Comparison of ENCODE assay signal across 21 cellular contexts in genomic region chr21:25243809-25244208, GRCh38.
DNase-seq lines count a peak whose midpoint lies in the region; ATAC-seq and TF ChIP-seq lines count a peak whose summit lies in the region.
"Had no signal": no experiment of that assay in that cellular context is flagged by ENCODE, and none has a peak within 500 bp of the region (broad histone marks: within the 10 kb centered on the region; RNA-seq: fewer than 3 reads in every experiment).

No MANE protein-coding gene starts in this region.

- H3K4me3 ChIP-seq in SK-N-SH (ENCODE audit: low read depth in 2 of 2, low read length in 1 of 2), result no peak overlapping the region
- H3K4me3 ChIP-seq: SJCRH30 had no signal

- H3K4me2 ChIP-seq in SK-N-SH, result no peak overlapping the region

- H4K20me1 ChIP-seq in SK-N-SH (ENCODE audit: insufficient read depth), result no peaks in the 10 kb centered on the region

- H3F3A ChIP-seq in SK-N-SH (replicated peaks; ENCODE audit: insufficient read depth), result peaks cover 5% of the 10 kb centered on the region

- TF ChIP-seq CTCF in SK-N-SH (IDR thresholded peaks at IDR 0.05), result no peak
- no peak for TF ChIP-seq CTCF in glutamatergic neuron (IDR thresholded peaks at IDR 0.05; ENCODE audit: partially characterized antibody, unreplicated experiment)

- CTCF ChIA-PET in SK-N-SH (lab: Yijun Ruan, JAX), result interaction anchor here (1.0 kb wide), 2 partner anchors 9 to 141 kb away, joined by 3 read pairs; no protein-coding TSS in a partner anchor

- POLR2A ChIA-PET in SK-N-SH (lab: Yijun Ruan, JAX), result no interaction called here

- TF ChIP-seq RAD21 in SK-N-SH (IDR thresholded peaks at IDR 0.05; ENCODE audit: low read length), result no peak

- 41% methylated on average over 7 of the region's 7 CpGs for whole genome bisulfite sequencing in SK-N-SH (ENCODE audit: low lambda C conversion rate)

- peaks cover 4% of the 10 kb centered on the region for H3K27me3 Mint-ChIP-seq in glutamatergic neuron (ENCODE audit: unreplicated experiment)

- no peaks in the 10 kb centered on the region for H3K27me3 ChIP-seq in SK-N-SH (ENCODE audit: insufficient read depth)
- H3K27me3 ChIP-seq: SJCRH30 had no signal

- H3K27ac Mint-ChIP-seq in glutamatergic neuron (ENCODE audit: unreplicated experiment), result peak overlapping the region; percentile 74

- peak in 1 of 2 experiments; percentile 70; a peak in 1 of 4 replicates for TF ChIP-seq EP300 in SK-N-SH (IDR thresholded peaks at IDR 0.05; ENCODE audit: borderline replicate concordance in 1 of 2, low read depth in 1 of 2, low read length in 1 of 2)

- DNase-seq in SK-N-SH (peak; percentile 31), RPMI7951 (ENCODE audit: low read depth) (peak; percentile 13), glutamatergic neuron (no peak), NCI-H1436 (lab: John Stamatoyannopoulos, UW) (no peak), cerebellar nuclear complex (lab: John Stamatoyannopoulos, UW) (no peak), KBM-7 (no peak)
- DNase-seq: 8988T; ACHN; DMS153; Karpas-422; NCI-H1092 treated with DMSO at 0.1 percent for 48 hours; NCI-H1436 treated with DMSO at 0.1 percent for 48 hours; NCI-H2029; NCI-H226; NCI-H524 treated with DMSO at 0.1 percent for 48 hours; NCI-H82; NK-92 treated with Interleukin-12 subunit alpha and Interleukin-12 subunit beta, amount 100 ng/mL, for 24 hours; PC-3 had no signal

- H3K4me1 Mint-ChIP-seq in glutamatergic neuron (ENCODE audit: low read depth, unreplicated experiment), result peaks cover 18% of the 10 kb centered on the region

- H3K9me3 Mint-ChIP-seq in glutamatergic neuron (ENCODE audit: unreplicated experiment), result peaks cover 1% of the 10 kb centered on the region

- H3K9me2 ChIP-seq in SK-N-SH, result no peaks in the 10 kb centered on the region

- in situ Hi-C loops in KBM-7 (cut with MboI; ENCODE audit: low pct_unique_long_range_greater_than_20kb, low sequenced_read_pairs), result no loop called here

- H3K36me3 Mint-ChIP-seq in glutamatergic neuron (ENCODE audit: unreplicated experiment), result peaks cover 2% of the 10 kb centered on the region

- no peak for ATAC-seq in SK-N-SH treated with all-trans-retinoic acid at 6 μM for 48 hours
- ATAC-seq: PC-3, Right ventricle myocardium inferior had no signal

- no peak overlapping the region for H3K4me3 Mint-ChIP-seq in glutamatergic neuron (ENCODE audit: unreplicated experiment)

- H3K36me3 ChIP-seq in SK-N-SH (replicated peaks in 1 of 2; ENCODE audit: control insufficient read depth in 1 of 2, insufficient read depth in 2 of 2, low read length in 1 of 2), result peaks cover 0 to 6% of the 10 kb centered on the region in 2 experiments
- H3K36me3 ChIP-seq: SJCRH30 had no signal

- H3K9ac ChIP-seq in SK-N-SH, result no peak overlapping the region

- H3K79me2 ChIP-seq in SK-N-SH (ENCODE audit: insufficient read depth), result no peaks in the 10 kb centered on the region

- peak overlapping the region in 1 of 2 experiments; percentile 82; a peak in 2 of 4 replicates for H3K27ac ChIP-seq in SK-N-SH (ENCODE audit: low read depth in 2 of 2, low read length in 1 of 2)
- H3K27ac ChIP-seq: SJCRH30 had no signal

- H3K4me1 ChIP-seq in SK-N-SH (ENCODE audit: control insufficient read depth in 1 of 2, insufficient read depth in 2 of 2, low read depth in 1 of 2, low read length in 1 of 2), result peaks cover 0 to 2% of the 10 kb centered on the region in 2 experiments; a peak in 2 of 4 replicates
- H3K4me1 ChIP-seq: SJCRH30 had no signal

- H3K9me3 ChIP-seq in SK-N-SH, result 0 out of 2 replicates have a peak, but pooled peaks cover 1% of the 10 kb centered on the region
- H3K9me3 ChIP-seq: SJCRH30 had no signal

- no peak overlapping the region for H2AFZ ChIP-seq in SK-N-SH (ENCODE audit: low read depth)

TF ChIP-seq in SK-N-SH, 30 proteins besides CTCF, POLR2A, EP300 and RAD21 (continues in another document):
- no peak for TF ChIP-seq ZBTB33 (IDR thresholded peaks at IDR 0.05; ENCODE audit: borderline replicate concordance, low read depth)
- peak; percentile 51; the same call in 1 of the 2 replicates for TF ChIP-seq GATA2 (CRISPR knock-in tag; IDR thresholded peaks at IDR 0.05)
- no peak for TF ChIP-seq POLR2AphosphoS5 (IDR thresholded peaks at IDR 0.05; ENCODE audit: low read depth, low read length)
- TF ChIP-seq SIN3A (IDR thresholded peaks at IDR 0.05; ENCODE audit: borderline replicate concordance, low read depth, low read length), result no peak
- TF ChIP-seq NRF1 (IDR thresholded peaks at IDR 0.05; ENCODE audit: low read depth, low read length), result no peak
- TF ChIP-seq RCOR1 (IDR thresholded peaks at IDR 0.05; ENCODE audit: low read length), result peak; percentile 12; the same call in 1 of the 2 replicates
- no peak for TF ChIP-seq CHD2 (IDR thresholded peaks at IDR 0.05; ENCODE audit: low read length, partially characterized antibody)
- TF ChIP-seq TAF1 (IDR thresholded peaks at IDR 0.05; ENCODE audit: borderline replicate concordance, low read depth, low read length), result no peak
- TF ChIP-seq USF2 (IDR thresholded peaks at IDR 0.05; ENCODE audit: borderline replicate concordance, low read depth, low read length), result no peak
- TF ChIP-seq MXI1 (IDR thresholded peaks at IDR 0.05; ENCODE audit: low read depth, low read length), result no peak
- no peak for TF ChIP-seq FOXJ3 (CRISPR knock-in tag; IDR thresholded peaks at IDR 0.05)

TF ChIP-seq in SK-N-SH treated with all-trans-retinoic acid at 6 μM for 48 hours, 23 proteins besides CTCF, POLR2A, EP300 and RAD21 (continues in another document):
- no peak for TF ChIP-seq ESRRG (CRISPR knock-in tag; IDR thresholded peaks at IDR 0.05)
- no peak for TF ChIP-seq PATZ1 (CRISPR knock-in tag; IDR thresholded peaks at IDR 0.05; ENCODE audit: borderline replicate concordance)
- TF ChIP-seq BACH2 (CRISPR knock-in tag; IDR thresholded peaks at IDR 0.05; ENCODE audit: borderline replicate concordance), result no peak
- no peak for TF ChIP-seq ISL1 (CRISPR knock-in tag; IDR thresholded peaks at IDR 0.05)
- TF ChIP-seq CREB5 (CRISPR knock-in tag; IDR thresholded peaks at IDR 0.05; ENCODE audit: low read depth), result no peak
- no peak for TF ChIP-seq POU6F1 (CRISPR knock-in tag; IDR thresholded peaks at IDR 0.05; ENCODE audit: borderline replicate concordance, low read depth)
- no peak for TF ChIP-seq PPARA (CRISPR knock-in tag; IDR thresholded peaks at IDR 0.05; ENCODE audit: borderline replicate concordance)
- no peak for TF ChIP-seq ZNF8 (CRISPR knock-in tag; IDR thresholded peaks at IDR 0.05)
- TF ChIP-seq SNAI2 (CRISPR knock-in tag; IDR thresholded peaks at IDR 0.05), result no peak
- no peak for TF ChIP-seq RARB (CRISPR knock-in tag; IDR thresholded peaks at IDR 0.05)
- no peak for TF ChIP-seq TOX (CRISPR knock-in tag; IDR thresholded peaks at IDR 0.05; ENCODE audit: borderline replicate concordance)
- TF ChIP-seq ARNTL (CRISPR knock-in tag; IDR thresholded peaks at IDR 0.05; ENCODE audit: borderline replicate concordance, low read depth), result no peak
- no peak for TF ChIP-seq CSDC2 (CRISPR knock-in tag; IDR thresholded peaks at IDR 0.05)

Comparison
In these comparisons a context has a peak if more than half of its experiments do, and no peak if none do; other contexts are left out.
1. DNase-seq: peak in SK-N-SH (single experiment) and RPMI7951 (single experiment); none in glutamatergic neuron (single experiment), NCI-H1436 (single experiment), cerebellar nuclear complex (0 of 2) and KBM-7 (single experiment).